In genomic region chr7:79221211-79221610, GRCh38 we compare ENCODE assay signal across 19 cellular contexts.
A peak's percentile ranks its signal among the peaks of the same experiment; 100 is the strongest.
DNase-seq lines count a peak whose midpoint lies in the region; ATAC-seq and FAIRE-seq lines count a peak whose summit lies in the region.
"Had no signal": no experiment of that assay in that cellular context is flagged by ENCODE, and none has a peak within 500 bp of the region (broad histone marks: within the 10 kb centered on the region; RNA-seq: fewer than 3 reads in every experiment).

No MANE protein-coding gene starts in this region.

- intact Hi-C loops in left colon (cut with DNase I, micrococcal nuclease): no loop called here

- no peak overlapping the region for H3K4me3 ChIP-seq in SJCRH30
- H3K4me3 ChIP-seq: A549 had no signal

- H3K36me3 ChIP-seq in SJCRH30: no peaks in the 10 kb centered on the region

- H3K27ac ChIP-seq in SJCRH30: no peak overlapping the region
- H3K27ac ChIP-seq: 22Rv1, A549, C4-2B had no signal

- no peaks in the 10 kb centered on the region for H3K27me3 ChIP-seq in SJCRH30

- peaks cover 24% of the 10 kb centered on the region for H3K4me1 ChIP-seq in SJCRH30

- peak; percentile 27 for DNase-seq in NCI-H748 (lab: John Stamatoyannopoulos, UW; ENCODE audit: unreplicated experiment)
- DNase-seq in NCI-H748 treated with DMSO at 0.1 percent for 48 hours (lab: John Stamatoyannopoulos, UW): no peak
- peak; percentile 22 to 58 for DNase-seq in SJCRH30
- DNase-seq in left colon: peak; percentile 21 to 32
- no peak for DNase-seq in urothelium cell line (ENCODE audit: low spot score)
- DNase-seq in NCI-H146 treated with DMSO at 0.1 percent for 48 hours (lab: John Stamatoyannopoulos, UW; ENCODE audit: unreplicated experiment): no peak
- no peak for DNase-seq in NCI-H1694 treated with DMSO at 0.1 percent for 48 hours (lab: John Stamatoyannopoulos, UW)
- DNase-seq: AML-193; Caco-2; CD4-positive, alpha-beta T cell; DMS79 treated with DMSO at 0.1 percent for 48 hours; GF-D8; H9 had no signal

- ATAC-seq in left colon (peak; percentile 91), GM21723 (IDR thresholded peaks at IDR 0.05; ENCODE audit: unreplicated experiment) (no peak)
- ATAC-seq: A549 had no signal

- no peaks in the 10 kb centered on the region for H3K9me3 ChIP-seq in SJCRH30 (replicated peaks)
- H3K9me3 ChIP-seq: A549, Caco-2 had no signal

- peak; percentile 53 for FAIRE-seq in urothelium cell line (lab: Jason Lieb, UNC)
- FAIRE-seq: A549, D721Med, H1 had no signal

Comparison
In these comparisons a context has a peak if more than half of its experiments do, and no peak if none do; other contexts are left out.
1. DNase-seq: peak in NCI-H748 (single experiment), SJCRH30 (2 of 2) and left colon (2 of 2); none in NCI-H748 treated with DMSO at 0.1 percent for 48 hours (single experiment), urothelium cell line (single experiment), NCI-H146 treated with DMSO at 0.1 percent for 48 hours (single experiment) and NCI-H1694 treated with DMSO at 0.1 percent for 48 hours (single experiment).